ENCODE assay signal across 1 cellular context in the genomic region with DNA sequence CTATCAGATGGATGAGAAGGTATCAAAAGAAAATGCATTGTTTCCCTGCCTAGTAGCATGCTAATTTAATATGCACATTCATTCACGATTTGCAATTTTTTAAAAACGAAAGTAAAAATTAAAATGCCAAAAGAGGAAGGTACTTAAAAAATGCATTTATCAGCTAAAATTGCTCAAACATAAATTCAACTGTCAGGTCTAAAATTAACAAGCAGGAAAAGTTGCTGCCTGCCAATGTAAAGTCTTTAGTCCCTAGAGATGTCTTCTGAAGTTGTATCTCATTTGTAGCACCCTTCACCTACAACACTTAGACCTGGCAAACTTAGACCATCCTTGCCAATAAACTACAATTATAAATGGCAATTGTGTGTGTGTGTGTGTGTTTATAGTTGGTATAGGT.
TF ChIP-seq lines count a peak whose summit lies in the region.

No MANE protein-coding gene starts in this region.

TF ChIP-seq in GM12878, 131 proteins besides CTCF, POLR2A, EP300 and RAD21:
- TF ChIP-seq BACH1 (IDR thresholded peaks at IDR 0.05; ENCODE audit: borderline replicate concordance), result no peak
- no peak for TF ChIP-seq MYC (IDR thresholded peaks at IDR 0.05; ENCODE audit: insufficient read depth, insufficient read length, insufficient replicate concordance, low read length, severe bottlenecking)
- no peak for TF ChIP-seq CHD2 (IDR thresholded peaks at IDR 0.05; ENCODE audit: borderline replicate concordance, low read depth, low read length)
- no peak for TF ChIP-seq MTA3 (IDR thresholded peaks at IDR 0.05; ENCODE audit: borderline replicate concordance, low read length)
- TF ChIP-seq, protein P1, sequence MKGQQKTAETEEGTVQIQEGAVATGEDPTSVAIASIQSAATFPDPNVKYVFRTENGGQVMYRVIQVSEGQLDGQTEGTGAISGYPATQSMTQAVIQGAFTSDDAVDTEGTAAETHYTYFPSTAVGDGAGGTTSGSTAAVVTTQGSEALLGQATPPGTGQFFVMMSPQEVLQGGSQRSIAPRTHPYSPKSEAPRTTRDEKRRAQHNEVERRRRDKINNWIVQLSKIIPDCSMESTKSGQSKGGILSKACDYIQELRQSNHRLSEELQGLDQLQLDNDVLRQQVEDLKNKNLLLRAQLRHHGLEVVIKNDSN (IDR thresholded peaks at IDR 0.05; ENCODE audit: borderline replicate concordance, extremely low read length, insufficient read depth, low read depth, low read length), result no peak
- no peak for TF ChIP-seq TAF1 (IDR thresholded peaks at IDR 0.05; ENCODE audit: borderline replicate concordance, low read depth, low read length)
- no peak for TF ChIP-seq ZZZ3 (IDR thresholded peaks at IDR 0.05; ENCODE audit: control insufficient read depth, insufficient read length, low read depth)
- TF ChIP-seq, protein P2, sequence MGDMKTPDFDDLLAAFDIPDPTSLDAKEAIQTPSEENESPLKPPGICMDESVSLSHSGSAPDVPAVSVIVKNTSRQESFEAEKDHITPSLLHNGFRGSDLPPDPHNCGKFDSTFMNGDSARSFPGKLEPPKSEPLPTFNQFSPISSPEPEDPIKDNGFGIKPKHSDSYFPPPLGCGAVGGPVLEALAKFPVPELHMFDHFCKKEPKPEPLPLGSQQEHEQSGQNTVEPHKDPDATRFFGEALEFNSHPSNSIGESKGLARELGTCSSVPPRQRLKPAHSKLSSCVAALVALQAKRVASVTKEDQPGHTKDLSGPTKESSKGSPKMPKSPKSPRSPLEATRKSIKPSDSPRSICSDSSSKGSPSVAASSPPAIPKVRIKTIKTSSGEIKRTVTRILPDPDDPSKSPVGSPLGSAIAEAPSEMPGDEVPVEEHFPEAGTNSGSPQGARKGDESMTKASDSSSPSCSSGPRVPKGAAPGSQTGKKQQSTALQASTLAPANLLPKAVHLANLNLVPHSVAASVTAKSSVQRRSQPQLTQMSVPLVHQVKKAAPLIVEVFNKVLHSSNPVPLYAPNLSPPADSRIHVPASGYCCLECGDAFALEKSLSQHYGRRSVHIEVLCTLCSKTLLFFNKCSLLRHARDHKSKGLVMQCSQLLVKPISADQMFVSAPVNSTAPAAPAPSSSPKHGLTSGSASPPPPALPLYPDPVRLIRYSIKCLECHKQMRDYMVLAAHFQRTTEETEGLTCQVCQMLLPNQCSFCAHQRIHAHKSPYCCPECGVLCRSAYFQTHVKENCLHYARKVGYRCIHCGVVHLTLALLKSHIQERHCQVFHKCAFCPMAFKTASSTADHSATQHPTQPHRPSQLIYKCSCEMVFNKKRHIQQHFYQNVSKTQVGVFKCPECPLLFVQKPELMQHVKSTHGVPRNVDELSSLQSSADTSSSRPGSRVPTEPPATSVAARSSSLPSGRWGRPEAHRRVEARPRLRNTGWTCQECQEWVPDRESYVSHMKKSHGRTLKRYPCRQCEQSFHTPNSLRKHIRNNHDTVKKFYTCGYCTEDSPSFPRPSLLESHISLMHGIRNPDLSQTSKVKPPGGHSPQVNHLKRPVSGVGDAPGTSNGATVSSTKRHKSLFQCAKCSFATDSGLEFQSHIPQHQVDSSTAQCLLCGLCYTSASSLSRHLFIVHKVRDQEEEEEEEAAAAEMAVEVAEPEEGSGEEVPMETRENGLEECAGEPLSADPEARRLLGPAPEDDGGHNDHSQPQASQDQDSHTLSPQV (IDR thresholded peaks at IDR 0.05), result no peak
- no peak for TF ChIP-seq ZSCAN29 (IDR thresholded peaks at IDR 0.05)
- TF ChIP-seq SMAD5 (IDR thresholded peaks at IDR 0.05; ENCODE audit: low read depth), result no peak
- no peak for TF ChIP-seq ZNF207 (IDR thresholded peaks at IDR 0.05; ENCODE audit: borderline replicate concordance)
- no peak for TF ChIP-seq GABPA (IDR thresholded peaks at IDR 0.05; ENCODE audit: low read depth)
- TF ChIP-seq, protein P3, sequence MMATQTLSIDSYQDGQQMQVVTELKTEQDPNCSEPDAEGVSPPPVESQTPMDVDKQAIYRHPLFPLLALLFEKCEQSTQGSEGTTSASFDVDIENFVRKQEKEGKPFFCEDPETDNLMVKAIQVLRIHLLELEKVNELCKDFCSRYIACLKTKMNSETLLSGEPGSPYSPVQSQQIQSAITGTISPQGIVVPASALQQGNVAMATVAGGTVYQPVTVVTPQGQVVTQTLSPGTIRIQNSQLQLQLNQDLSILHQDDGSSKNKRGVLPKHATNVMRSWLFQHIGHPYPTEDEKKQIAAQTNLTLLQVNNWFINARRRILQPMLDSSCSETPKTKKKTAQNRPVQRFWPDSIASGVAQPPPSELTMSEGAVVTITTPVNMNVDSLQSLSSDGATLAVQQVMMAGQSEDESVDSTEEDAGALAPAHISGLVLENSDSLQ (IDR thresholded peaks at IDR 0.05), result no peak
- no peak for TF ChIP-seq STAT1 (conservative IDR thresholded peaks at IDR 0.05)
